In the genomic region with DNA sequence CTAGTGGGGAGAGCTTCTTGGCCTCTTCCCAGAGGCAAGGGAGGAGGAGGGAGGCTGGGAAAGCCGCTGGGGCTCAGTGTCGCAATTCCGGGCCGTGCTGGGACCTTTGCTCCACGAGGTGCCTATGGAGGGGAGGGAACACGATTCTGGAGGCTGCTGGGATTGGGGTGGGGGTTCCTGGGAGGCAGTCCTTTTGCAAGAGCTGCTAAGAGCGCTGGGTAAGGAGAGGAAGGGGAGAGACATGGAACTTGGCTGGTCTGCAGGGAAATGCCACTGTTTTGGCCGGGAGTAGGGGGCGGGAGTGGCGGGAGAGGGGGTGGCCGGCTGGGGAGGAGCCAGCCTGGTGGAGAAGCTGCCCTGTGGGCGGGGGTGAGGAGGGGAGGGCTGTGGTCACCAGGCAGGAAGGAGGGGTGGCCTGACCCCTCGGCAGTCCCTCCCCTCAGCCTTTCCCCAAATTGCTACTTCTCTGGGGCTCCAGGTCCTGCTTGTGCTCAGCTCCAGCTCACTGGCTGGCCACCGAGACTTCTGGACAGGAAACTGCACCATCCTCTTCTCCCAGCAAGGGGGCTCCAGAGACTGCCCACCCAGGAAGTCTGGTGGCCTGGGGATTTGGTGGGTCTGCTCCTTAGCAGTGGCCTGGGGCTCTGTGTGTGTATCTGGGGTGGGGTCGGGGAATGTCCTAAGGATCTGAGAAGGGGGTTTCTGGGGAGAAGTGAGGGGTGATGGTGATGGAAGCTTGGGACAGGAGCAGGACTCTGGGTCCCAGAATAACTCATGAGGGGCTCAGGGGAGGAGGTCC, we compare ENCODE assay signal across 8 cellular contexts. TPM values are rescaled to one million over a fixed set of nuclear protein-coding genes. Genes with fewer than 3 reads are reported as not detected.
DNase-seq lines count a peak whose midpoint lies in the region; ATAC-seq and TF ChIP-seq lines count a peak whose summit lies in the region.

Gene NR1H3, plus strand, starts transcription at position 479 of the 799 bp plus-strand sequence. CDS start 1,221 bp downstream, outside the sequence.

- no peak within 1 kb of the TSS for H3K4me3 Mint-ChIP-seq in activated naive CD8-positive, alpha-beta T cell treated with anti-CD3 and anti-CD28 coated beads, Interleukin-2, amount 50 U/mL, for 24 hours
- peak within 1 kb of the TSS; percentile 55 for H3K4me3 Mint-ChIP-seq in progenitor cell of endocrine pancreas (ENCODE audit: low read depth)

- DNase-seq in CMK (ENCODE audit: low read depth) (peak; percentile 90), left ventricle myocardium inferior (peak; percentile 86), progenitor cell of endocrine pancreas (ENCODE audit: low spot score, unreplicated experiment) (peak; percentile 30), NCI-H2171 treated with DMSO at 0.1 percent for 48 hours (lab: John Stamatoyannopoulos, UW) (no peak)
- DNase-seq in activated naive CD8-positive, alpha-beta T cell treated with anti-CD3 and anti-CD28 coated beads, Interleukin-2, amount 50 U/mL, for 24 hours: no peak
- no peak for DNase-seq in activated CD4-positive, alpha-beta T cell treated with anti-CD3 and anti-CD28 coated beads, Interleukin-2, amount 50 U/mL, for 48 hours

- H3K9me3 ChIP-seq in HUES6 (ENCODE audit: control insufficient read depth, insufficient read depth, low read depth, low read length) (no peaks in the 10 kb centered on the region), left ventricle myocardium inferior (replicated peaks) (no peaks in the 10 kb centered on the region)

- H3K4me3 ChIP-seq in HUES6 (ENCODE audit: low read depth, low read length): peak within 1 kb of the TSS; percentile 50
- H3K4me3 ChIP-seq in left ventricle myocardium inferior: peak within 1 kb of the TSS; percentile 64

- peaks cover 11% of the 10 kb centered on the region for H3K4me1 Mint-ChIP-seq in activated naive CD8-positive, alpha-beta T cell treated with anti-CD3 and anti-CD28 coated beads, Interleukin-2, amount 50 U/mL, for 24 hours
- peaks cover 16% of the 10 kb centered on the region for H3K4me1 Mint-ChIP-seq in progenitor cell of endocrine pancreas (ENCODE audit: low read depth)

- H3K9ac ChIP-seq in HUES6 (ENCODE audit: low read length): peak within 1 kb of the TSS; percentile 69

- TF ChIP-seq CTCF in left ventricle myocardium inferior (IDR thresholded peaks at IDR 0.05; ENCODE audit: borderline replicate concordance) (peak; percentile 70), progenitor cell of endocrine pancreas (IDR thresholded peaks at IDR 0.05; ENCODE audit: unreplicated experiment) (peak; percentile 68)

- peak within 1 kb of the TSS; percentile 39 for H3K27ac ChIP-seq in HUES6 (ENCODE audit: low read depth, low read length)
- H3K27ac ChIP-seq in left ventricle myocardium inferior (replicated peaks): peak within 1 kb of the TSS; percentile 85

- H3K36me3 Mint-ChIP-seq in activated naive CD8-positive, alpha-beta T cell treated with anti-CD3 and anti-CD28 coated beads, Interleukin-2, amount 50 U/mL, for 24 hours (ENCODE audit: low read depth): no peaks in the 10 kb centered on the region
- no peaks in the 10 kb centered on the region for H3K36me3 Mint-ChIP-seq in progenitor cell of endocrine pancreas (ENCODE audit: insufficient read depth)

- H3K27ac Mint-ChIP-seq in activated naive CD8-positive, alpha-beta T cell treated with anti-CD3 and anti-CD28 coated beads, Interleukin-2, amount 50 U/mL, for 24 hours: no peak within 1 kb of the TSS
- peak within 1 kb of the TSS; percentile 91 for H3K27ac Mint-ChIP-seq in progenitor cell of endocrine pancreas

- peaks cover 4% of the 10 kb centered on the region; the same call in 1 of the 2 replicates for H3K36me3 ChIP-seq in HUES6 (ENCODE audit: control insufficient read depth, insufficient read depth, low read length)
- peaks cover 7% of the 10 kb centered on the region for H3K36me3 ChIP-seq in left ventricle myocardium inferior

- H3K27me3 Mint-ChIP-seq in activated naive CD8-positive, alpha-beta T cell treated with anti-CD3 and anti-CD28 coated beads, Interleukin-2, amount 50 U/mL, for 24 hours: no peaks in the 10 kb centered on the region
- no peaks in the 10 kb centered on the region for H3K27me3 Mint-ChIP-seq in progenitor cell of endocrine pancreas

- no peaks in the 10 kb centered on the region for H3K9me3 Mint-ChIP-seq in activated naive CD8-positive, alpha-beta T cell treated with anti-CD3 and anti-CD28 coated beads, Interleukin-2, amount 50 U/mL, for 24 hours
- no peaks in the 10 kb centered on the region for H3K9me3 Mint-ChIP-seq in progenitor cell of endocrine pancreas (ENCODE audit: low read depth)

- H3K27me3 ChIP-seq in HUES6 (ENCODE audit: control insufficient read depth, insufficient read depth, low read length) (no peaks in the 10 kb centered on the region), left ventricle myocardium inferior (ENCODE audit: low read depth) (no peaks in the 10 kb centered on the region)

- intact Hi-C loops in left ventricle myocardium inferior (cut with micrococcal nuclease): no loop called here

- H3K4me1 ChIP-seq in HUES6 (ENCODE audit: control insufficient read depth, insufficient read depth, low read length): peaks cover 27% of the 10 kb centered on the region
- peaks cover 73% of the 10 kb centered on the region for H3K4me1 ChIP-seq in left ventricle myocardium inferior

- ATAC-seq in activated naive CD8-positive, alpha-beta T cell treated with anti-CD3 and anti-CD28 coated beads, Interleukin-2, amount 50 U/mL, for 24 hours: peak; percentile 35
- no peak for ATAC-seq in GM18858 (IDR thresholded peaks at IDR 0.05; ENCODE audit: unreplicated experiment)

RNA-seq across cellular contexts. Expression of gene NR1H3, which starts in this region (rescaled TPM):
- total RNA-seq in left ventricle myocardium inferior (11.7 TPM), progenitor cell of endocrine pancreas (25.8 and 26.7 TPM in 2 replicates)

Comparison
In these comparisons a context has a peak if more than half of its experiments do, and no peak if none do; other contexts are left out.
1. DNase-seq: peak in CMK (single experiment), left ventricle myocardium inferior (single experiment) and progenitor cell of endocrine pancreas (single experiment); none in activated naive CD8-positive, alpha-beta T cell treated with anti-CD3 and anti-CD28 coated beads, Interleukin-2, amount 50 U/mL, for 24 hours (single experiment), activated CD4-positive, alpha-beta T cell treated with anti-CD3 and anti-CD28 coated beads, Interleukin-2, amount 50 U/mL, for 48 hours (0 of 2) and NCI-H2171 treated with DMSO at 0.1 percent for 48 hours (single experiment).